15 cellular contexts compared by ENCODE assay signal in the genomic region with DNA sequence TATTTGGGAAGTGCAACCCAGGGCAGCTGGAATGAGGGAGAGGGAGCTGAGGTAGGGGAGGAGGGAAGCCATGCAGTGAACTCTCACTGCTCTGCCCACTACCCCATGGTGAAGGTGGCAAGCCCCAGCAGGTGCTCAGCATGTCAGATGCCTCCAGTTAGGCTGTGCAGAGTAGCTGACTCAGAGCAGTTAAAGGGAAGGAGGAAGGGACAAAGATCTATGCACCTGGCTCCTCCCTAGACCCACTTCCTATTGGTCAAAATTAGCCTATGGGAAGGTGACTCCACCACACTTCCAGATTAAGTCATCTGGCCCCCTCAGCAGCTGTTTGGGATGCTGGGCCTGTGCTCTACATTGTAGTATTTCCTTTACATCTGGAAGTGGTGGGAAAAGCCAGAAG.
"Had no signal": no experiment of that assay in that cellular context is flagged by ENCODE, and none has a peak within 500 bp of the region (broad histone marks: within the 10 kb centered on the region; RNA-seq: fewer than 3 reads in every experiment).

No MANE protein-coding gene starts in this region.

- H3K4me1 Mint-ChIP-seq: activated CD4-positive, alpha-beta T cell treated with anti-CD3 and anti-CD28 coated beads, Interleukin-2, amount 10 ng/mL, durations not matched to agents 24 days and 14 days; activated naive CD4-positive, alpha-beta T cell treated with anti-CD3 and anti-CD28 coated beads, Interleukin-2, amount 10 ng/mL, durations not matched to agents 7 days and 5 days; WTC11 had no signal

- H3K27me3 Mint-ChIP-seq: activated CD4-positive, alpha-beta T cell treated with anti-CD3 and anti-CD28 coated beads, Interleukin-2, amount 10 ng/mL, durations not matched to agents 24 days and 14 days; activated naive CD4-positive, alpha-beta T cell treated with anti-CD3 and anti-CD28 coated beads, Interleukin-2, amount 10 ng/mL, durations not matched to agents 7 days and 5 days had no signal

- H3K27ac ChIP-seq: hepatocyte, pancreas had no signal

- H2AFZ ChIP-seq: hepatocyte had no signal

- H3K27ac Mint-ChIP-seq: activated CD4-positive, alpha-beta T cell treated with anti-CD3 and anti-CD28 coated beads, Interleukin-2, amount 10 ng/mL, durations not matched to agents 24 days and 14 days; activated naive CD4-positive, alpha-beta T cell treated with anti-CD3 and anti-CD28 coated beads, Interleukin-2, amount 10 ng/mL, durations not matched to agents 7 days and 5 days; activated T-helper 2 cell treated with anti-CD3 and anti-CD28 coated beads, Interferon-gamma antibody, Interleukin-2, Interleukin-4, amounts not matched to agents 10 μg/mL and 5 μg/mL and 100 μg/mL, durations not matched to agents 14 hours and 24 hours and 36 hours; T-helper 1 cell treated with Interleukin-12 subunit alpha and Interleukin-12 subunit beta and Interleukin-4 antibody, amounts not matched to agents 30 μg/mL and 1 μg/mL, for 36 hours; WTC11 had no signal

- H3K36me3 Mint-ChIP-seq: activated naive CD4-positive, alpha-beta T cell treated with anti-CD3 and anti-CD28 coated beads, Interleukin-2, amount 10 ng/mL, durations not matched to agents 7 days and 5 days had no signal

- H3K79me2 ChIP-seq: hepatocyte had no signal

- ATAC-seq: left ventricle myocardium superior, pancreas, WTC11 had no signal

- H3K4me3 Mint-ChIP-seq: activated CD4-positive, alpha-beta T cell treated with anti-CD3 and anti-CD28 coated beads, Interleukin-2, amount 10 ng/mL, durations not matched to agents 24 days and 14 days; activated naive CD4-positive, alpha-beta T cell treated with anti-CD3 and anti-CD28 coated beads, Interleukin-2, amount 10 ng/mL, durations not matched to agents 7 days and 5 days; T-helper 1 cell treated with Interleukin-12 subunit alpha and Interleukin-12 subunit beta and Interleukin-4 antibody, amounts not matched to agents 30 μg/mL and 1 μg/mL, for 36 hours; WTC11 had no signal

- H3K9me3 ChIP-seq: pancreas had no signal

- H3K4me2 ChIP-seq: hepatocyte had no signal

- H3K4me3 ChIP-seq: hepatocyte, pancreas had no signal

- H3K9me3 Mint-ChIP-seq: activated T-helper 2 cell treated with anti-CD3 and anti-CD28 coated beads, Interferon-gamma antibody, Interleukin-2, Interleukin-4, amounts not matched to agents 10 μg/mL and 5 μg/mL and 100 μg/mL, durations not matched to agents 14 hours and 24 hours and 36 hours had no signal

- DNase-seq: activated CD4-positive, alpha-beta T cell treated with anti-CD3 and anti-CD28 coated beads, Interleukin-2, amount 10 ng/mL, durations not matched to agents 24 days and 14 days; activated naive CD4-positive, alpha-beta T cell treated with anti-CD3 and anti-CD28 coated beads, Interleukin-2, amount 10 ng/mL, durations not matched to agents 7 days and 5 days; activated T-cell treated with anti-CD3 and anti-CD28 coated beads for 4 hours; central memory CD4-positive, alpha-beta T cell; cortex of kidney; effector CD8-positive, alpha-beta T cell; left ventricle myocardium superior; mesendoderm; pancreas; stimulated activated CD4-positive, alpha-beta T cell treated with anti-CD3 and anti-CD28 coated beads, Interleukin-4, amount 100 ng/mL, for 4 hours; trophoblast cell had no signal

- H3K27me3 ChIP-seq: hepatocyte, pancreas had no signal

- H3K36me3 ChIP-seq: pancreas had no signal

- H3K4me1 ChIP-seq: pancreas had no signal
